ENCODE assay signal across 26 cellular contexts in genomic region chr10:132198381-132199181, GRCh38.
"Had no signal": no experiment of that assay in that cellular context is flagged by ENCODE, and none has a peak within 500 bp of the region (broad histone marks: within the 10 kb centered on the region; RNA-seq: fewer than 3 reads in every experiment).

No MANE protein-coding gene starts in this region.

- H3K4me1 ChIP-seq: pancreas, right lobe of liver, stomach, suprapubic skin, tibial nerve had no signal

- H3K4me3 ChIP-seq: coronary artery, esophagus muscularis mucosa, pancreas, right lobe of liver, skin epidermis, stomach, suprapubic skin, tibial nerve had no signal

- H3K36me3 Mint-ChIP-seq: activated naive CD4-positive, alpha-beta T cell treated with anti-CD3 and anti-CD28 coated beads, Interleukin-2, amount 50 U/mL, for 72 hours; mesothelial cell of epicardium; natural killer cell treated with Interleukin-12 subunit alpha and Interleukin-12 subunit beta and Interleukin-15 and Interleukin-18, amount 100 ng/mL, for 72 hours; stimulated activated memory B cell treated with anti-CD40 and anti-IgM and Interleukin-4, amounts not matched to agents 10 μg/mL and 1 μg/mL and 100 μg/mL, for 72 hours had no signal

- H3K4me3 Mint-ChIP-seq: activated CD4-positive, alpha-beta memory T cell treated with anti-CD3 and anti-CD28 coated beads, Interleukin-2, amount 10 ng/mL, durations not matched to agents 7 days and 5 days; activated T-helper 1 cell treated with anti-CD3 and anti-CD28 coated beads, Interleukin-12 subunit alpha, Interleukin-12 subunit beta, Interleukin-2, Interleukin-4 antibody, amounts not matched to agents 30 ng/mL and 10 ng/mL and 1 ng/mL, durations not matched to agents 14 hours and 24 hours and 36 hours; central memory CD8-positive, alpha-beta T cell; mesothelial cell of epicardium; natural killer cell treated with Interleukin-12 subunit alpha and Interleukin-12 subunit beta and Interleukin-15 and Interleukin-18, amount 100 ng/mL, for 72 hours; stimulated activated memory B cell treated with anti-CD40 and anti-IgM and Interleukin-4, amounts not matched to agents 10 μg/mL and 1 μg/mL and 100 μg/mL, for 72 hours; T-helper 1 cell treated with Interleukin-12 subunit alpha and Interleukin-12 subunit beta and Interleukin-4 antibody, amounts not matched to agents 30 μg/mL and 1 μg/mL, for 36 hours had no signal

- H3K27me3 ChIP-seq: esophagus muscularis mucosa, neutrophil, pancreas, right lobe of liver, tibial nerve had no signal

- DNase-seq: activated CD4-positive, alpha-beta memory T cell treated with anti-CD3 and anti-CD28 coated beads, Interleukin-2, amount 10 ng/mL, durations not matched to agents 7 days and 5 days; activated CD4-positive, alpha-beta T cell treated with anti-CD3 and anti-CD28 coated beads for 48 hours; activated CD4-positive, CD25-positive, alpha-beta regulatory T cell; activated T-cell treated with anti-CD3 and anti-CD28 coated beads for 4 hours; islet precursor cell; mammary epithelial cell; stimulated activated CD4-positive, alpha-beta T cell treated with anti-CD3 and anti-CD28 coated beads, Interleukin-15, amount 100 ng/mL, for 24 hours; stomach; T1000 had no signal

- H3K9me3 ChIP-seq: esophagus muscularis mucosa, neutrophil, pancreas, right lobe of liver, stomach, suprapubic skin, tibial nerve had no signal

- H3K27ac Mint-ChIP-seq: activated CD4-positive, alpha-beta memory T cell treated with anti-CD3 and anti-CD28 coated beads, Interleukin-2, amount 10 ng/mL, durations not matched to agents 7 days and 5 days; activated naive CD4-positive, alpha-beta T cell treated with anti-CD3 and anti-CD28 coated beads, Interleukin-2, amount 50 U/mL, for 72 hours; activated T-helper 1 cell treated with anti-CD3 and anti-CD28 coated beads, Interleukin-12 subunit alpha, Interleukin-12 subunit beta, Interleukin-2, Interleukin-4 antibody, amounts not matched to agents 30 ng/mL and 10 ng/mL and 1 ng/mL, durations not matched to agents 14 hours and 24 hours and 36 hours; mesothelial cell of epicardium; natural killer cell treated with Interleukin-12 subunit alpha and Interleukin-12 subunit beta and Interleukin-15 and Interleukin-18, amount 100 ng/mL, for 72 hours; stimulated activated memory B cell treated with anti-CD40 and anti-IgM and Interleukin-4, amounts not matched to agents 10 μg/mL and 1 μg/mL and 100 μg/mL, for 72 hours; T-helper 1 cell treated with Interleukin-12 subunit alpha and Interleukin-12 subunit beta and Interleukin-4 antibody, amounts not matched to agents 30 μg/mL and 1 μg/mL, for 36 hours had no signal

- ATAC-seq: activated naive CD4-positive, alpha-beta T cell treated with anti-CD3 and anti-CD28 coated beads, Interleukin-2, amount 50 U/mL, for 72 hours; natural killer cell treated with Interleukin-12 subunit alpha and Interleukin-12 subunit beta and Interleukin-15 and Interleukin-18, amount 100 ng/mL, for 72 hours; pancreas; right lobe of liver; stimulated activated memory B cell treated with anti-CD40 and anti-IgM and Interleukin-4, amounts not matched to agents 10 μg/mL and 1 μg/mL and 100 μg/mL, for 72 hours had no signal

- H3K9me3 Mint-ChIP-seq: activated CD4-positive, alpha-beta memory T cell treated with anti-CD3 and anti-CD28 coated beads, Interleukin-2, amount 10 ng/mL, durations not matched to agents 7 days and 5 days; activated naive CD4-positive, alpha-beta T cell treated with anti-CD3 and anti-CD28 coated beads, Interleukin-2, amount 50 U/mL, for 72 hours; activated T-helper 1 cell treated with anti-CD3 and anti-CD28 coated beads, Interleukin-12 subunit alpha, Interleukin-12 subunit beta, Interleukin-2, Interleukin-4 antibody, amounts not matched to agents 30 ng/mL and 10 ng/mL and 1 ng/mL, durations not matched to agents 14 hours and 24 hours and 36 hours; central memory CD8-positive, alpha-beta T cell; mesothelial cell of epicardium; natural killer cell treated with Interleukin-12 subunit alpha and Interleukin-12 subunit beta and Interleukin-15 and Interleukin-18, amount 100 ng/mL, for 72 hours; stimulated activated memory B cell treated with anti-CD40 and anti-IgM and Interleukin-4, amounts not matched to agents 10 μg/mL and 1 μg/mL and 100 μg/mL, for 72 hours; T-helper 1 cell treated with Interleukin-12 subunit alpha and Interleukin-12 subunit beta and Interleukin-4 antibody, amounts not matched to agents 30 μg/mL and 1 μg/mL, for 36 hours had no signal

- H3K4me1 Mint-ChIP-seq: activated CD4-positive, alpha-beta memory T cell treated with anti-CD3 and anti-CD28 coated beads, Interleukin-2, amount 10 ng/mL, durations not matched to agents 7 days and 5 days; central memory CD8-positive, alpha-beta T cell; mesothelial cell of epicardium; stimulated activated memory B cell treated with anti-CD40 and anti-IgM and Interleukin-4, amounts not matched to agents 10 μg/mL and 1 μg/mL and 100 μg/mL, for 72 hours had no signal

- H3K27me3 Mint-ChIP-seq: activated CD4-positive, alpha-beta memory T cell treated with anti-CD3 and anti-CD28 coated beads, Interleukin-2, amount 10 ng/mL, durations not matched to agents 7 days and 5 days; central memory CD8-positive, alpha-beta T cell; natural killer cell treated with Interleukin-12 subunit alpha and Interleukin-12 subunit beta and Interleukin-15 and Interleukin-18, amount 100 ng/mL, for 72 hours had no signal

- H3K36me3 ChIP-seq: neutrophil, pancreas, right lobe of liver, stomach, suprapubic skin, tibial nerve had no signal

- FAIRE-seq: astrocyte, frontal cortex, pancreas had no signal

- H3K27ac ChIP-seq: coronary artery, esophagus muscularis mucosa, neutrophil, pancreas, right lobe of liver, skin epidermis, stomach, suprapubic skin, tibial nerve had no signal
